In the genomic region with DNA sequence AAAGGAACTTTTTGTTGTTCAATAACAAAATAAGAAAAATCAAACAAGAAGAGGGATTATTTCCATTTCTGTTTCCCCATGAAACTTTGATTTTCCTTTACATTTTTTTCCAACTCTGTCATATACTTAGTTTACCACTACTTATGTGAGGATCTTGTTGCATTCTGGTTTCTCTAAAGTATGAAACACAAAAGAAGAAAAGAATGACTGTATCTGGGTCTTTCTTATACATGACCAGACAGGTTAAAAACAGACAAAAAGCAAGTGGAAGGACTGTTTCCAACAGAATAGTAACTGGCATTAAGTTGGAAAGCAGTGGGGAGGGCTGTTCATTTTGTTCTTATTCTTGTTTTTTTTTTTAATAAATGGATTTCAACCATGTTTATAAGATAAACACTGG, we compare ENCODE assay signal across 24 cellular contexts.
"Had no signal": no experiment of that assay in that cellular context is flagged by ENCODE, and none has a peak within 500 bp of the region (broad histone marks: within the 10 kb centered on the region; RNA-seq: fewer than 3 reads in every experiment).

No MANE protein-coding gene starts in this region.

- H3K27ac ChIP-seq: left ventricle myocardium inferior, ovary, right atrium auricular region, right lobe of liver, stomach, suprapubic skin, thoracic aorta, tibial artery, upper lobe of right lung had no signal

- DNase-seq: hypothalamus; immature natural killer cell; left ventricle myocardium inferior; midbrain; mucosa of descending colon; naive thymus-derived CD4-positive, alpha-beta T cell; ovary; right lobe of liver; stimulated activated CD4-positive, alpha-beta T cell treated with anti-CD3 and anti-CD28 coated beads, Interleukin-12 subunit alpha, Interleukin-12 subunit beta, amount 100 ng/mL, for 4 hours; stimulated activated CD4-positive, alpha-beta T cell treated with anti-CD3 and anti-CD28 coated beads, Interleukin-15, amount 100 ng/mL, for 24 hours; stimulated activated CD4-positive, alpha-beta T cell treated with anti-CD3 and anti-CD28 coated beads, Interleukin-2, amount 100 ng/mL, for 24 hours; stimulated activated CD4-positive, alpha-beta T cell treated with anti-CD3 and anti-CD28 coated beads, Interleukin-4, amount 100 ng/mL, for 1 hour; stimulated activated naive B cell treated with anti-CD40 and anti-IgM and Interleukin-4, amounts not matched to agents 10 μg/mL and 1 μg/mL and 100 μg/mL, for 72 hours; stimulated activated naive CD8-positive, alpha-beta T cell treated with anti-CD3 and anti-CD28 coated beads, Interleukin-15, Interleukin-2, amounts not matched to agents 100 U/mL and 50 U/mL, for 24 hours; stomach; tibial artery; upper lobe of right lung had no signal

- FAIRE-seq: islet of Langerhans, urothelium cell line had no signal

- H3K4me1 ChIP-seq: left ventricle myocardium inferior, right atrium auricular region, right lobe of liver, stomach, suprapubic skin, tibial artery, upper lobe of right lung had no signal

- H3K4me3 ChIP-seq: left ventricle myocardium inferior, lung, mucosa of descending colon, ovary, right atrium auricular region, right lobe of liver, stomach, suprapubic skin, thoracic aorta, tibial artery, upper lobe of right lung had no signal

- H3K36me3 ChIP-seq: left ventricle myocardium inferior, ovary, right atrium auricular region, right lobe of liver, stomach, suprapubic skin, thoracic aorta, tibial artery, upper lobe of right lung had no signal

- ATAC-seq: mucosa of descending colon; naive thymus-derived CD4-positive, alpha-beta T cell; natural killer cell treated with Interleukin-12 subunit alpha and Interleukin-12 subunit beta and Interleukin-15 and Interleukin-18, amount 100 ng/mL, for 72 hours; right lobe of liver; stimulated activated naive B cell treated with anti-CD40 and anti-IgM and Interleukin-4, amounts not matched to agents 10 μg/mL and 1 μg/mL and 100 μg/mL, for 72 hours; stimulated activated naive CD8-positive, alpha-beta T cell treated with anti-CD3 and anti-CD28 coated beads, Interleukin-15, Interleukin-2, amounts not matched to agents 100 U/mL and 50 U/mL, for 24 hours; upper lobe of right lung had no signal

- H3K27me3 ChIP-seq: ovary, right atrium auricular region, right lobe of liver, stomach, suprapubic skin, tibial artery, upper lobe of right lung had no signal
